Comparison of ENCODE assay signal across 16 cellular contexts in the genomic region with DNA sequence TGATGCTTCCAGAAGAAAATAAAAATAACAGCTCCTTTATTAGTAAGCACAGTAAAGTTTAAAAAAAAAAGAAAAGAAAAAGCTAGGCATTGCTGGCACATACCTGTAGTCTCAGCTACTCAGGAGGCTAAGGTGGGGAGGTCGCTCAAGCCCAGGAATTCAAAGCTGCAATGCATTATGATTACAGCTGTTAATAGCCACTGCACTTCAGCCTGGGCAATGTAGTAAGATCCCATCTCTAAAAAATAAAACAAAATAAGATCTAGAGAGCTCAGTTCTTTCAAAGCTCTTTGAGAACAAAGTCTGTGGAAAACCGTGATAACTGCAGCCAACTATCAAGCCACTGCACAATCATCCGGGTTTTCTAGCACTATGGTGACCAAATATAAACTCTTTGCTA.
"Had no signal": no experiment of that assay in that cellular context is flagged by ENCODE, and none has a peak within 500 bp of the region (broad histone marks: within the 10 kb centered on the region; RNA-seq: fewer than 3 reads in every experiment).

No MANE protein-coding gene starts in this region.

- ATAC-seq: activated CD8-positive, alpha-beta T cell treated with anti-CD3 and anti-CD28 coated beads, Interleukin-2, amount 10 ng/mL, durations not matched to agents 7 days and 5 days; foreskin keratinocyte; lower lobe of right lung; natural killer cell treated with Interleukin-12 subunit alpha and Interleukin-12 subunit beta and Interleukin-15 and Interleukin-18, amount 100 ng/mL, for 72 hours; stimulated activated naive CD8-positive, alpha-beta T cell treated with anti-CD3 and anti-CD28 coated beads, Interleukin-15, Interleukin-2, amounts not matched to agents 100 U/mL and 50 U/mL, for 24 hours; T-cell had no signal

- H3K4me3 ChIP-seq: cardiac muscle cell, hepatocyte, lower lobe of right lung had no signal

- H3K9me3 Mint-ChIP-seq: activated CD4-positive, alpha-beta T cell treated with anti-CD3 and anti-CD28 coated beads, Interleukin-2, amount 10 ng/mL, durations not matched to agents 7 days and 5 days; activated T-cell treated with anti-CD3 and anti-CD28 coated beads, Interleukin-2, amount 50 U/mL, for 24 hours; activated T-helper 2 cell treated with anti-CD3 and anti-CD28 coated beads, Interferon-gamma antibody, Interleukin-2, Interleukin-4, amounts not matched to agents 10 μg/mL and 5 μg/mL and 100 μg/mL, durations not matched to agents 14 hours and 24 hours and 36 hours; natural killer cell treated with Interleukin-12 subunit alpha and Interleukin-12 subunit beta and Interleukin-15 and Interleukin-18, amount 100 ng/mL, for 72 hours had no signal

- H3K27me3 ChIP-seq: cardiac muscle cell, foreskin keratinocyte, hepatocyte had no signal

- H3K4me1 Mint-ChIP-seq: activated CD4-positive, alpha-beta T cell treated with anti-CD3 and anti-CD28 coated beads, Interleukin-2, amount 10 ng/mL, durations not matched to agents 7 days and 5 days; activated naive CD8-positive, alpha-beta T cell treated with anti-CD3 and anti-CD28 coated beads, Interleukin-2, amount 10 ng/mL, durations not matched to agents 7 days and 5 days; T-cell had no signal

- H3K27me3 Mint-ChIP-seq: activated CD4-positive, alpha-beta T cell treated with anti-CD3 and anti-CD28 coated beads, Interleukin-2, amount 10 ng/mL, durations not matched to agents 7 days and 5 days; activated naive CD8-positive, alpha-beta T cell treated with anti-CD3 and anti-CD28 coated beads, Interleukin-2, amount 10 ng/mL, durations not matched to agents 7 days and 5 days; activated T-cell treated with anti-CD3 and anti-CD28 coated beads, Interleukin-2, amount 50 U/mL, for 24 hours; natural killer cell treated with Interleukin-12 subunit alpha and Interleukin-12 subunit beta and Interleukin-15 and Interleukin-18, amount 100 ng/mL, for 72 hours had no signal

- H3K36me3 Mint-ChIP-seq: activated naive CD8-positive, alpha-beta T cell treated with anti-CD3 and anti-CD28 coated beads, Interleukin-2, amount 10 ng/mL, durations not matched to agents 7 days and 5 days; natural killer cell treated with Interleukin-12 subunit alpha and Interleukin-12 subunit beta and Interleukin-15 and Interleukin-18, amount 100 ng/mL, for 72 hours; T-cell had no signal

- H3K4me3 Mint-ChIP-seq: activated CD4-positive, alpha-beta T cell treated with anti-CD3 and anti-CD28 coated beads, Interleukin-2, amount 10 ng/mL, durations not matched to agents 7 days and 5 days; activated CD8-positive, alpha-beta T cell treated with anti-CD3 and anti-CD28 coated beads, Interleukin-2, amount 10 ng/mL, durations not matched to agents 7 days and 5 days; activated naive CD8-positive, alpha-beta T cell treated with anti-CD3 and anti-CD28 coated beads, Interleukin-2, amount 10 ng/mL, durations not matched to agents 7 days and 5 days; activated T-cell treated with anti-CD3 and anti-CD28 coated beads, Interleukin-2, amount 50 U/mL, for 24 hours; natural killer cell treated with Interleukin-12 subunit alpha and Interleukin-12 subunit beta and Interleukin-15 and Interleukin-18, amount 100 ng/mL, for 72 hours; T-cell had no signal

- H3K4me1 ChIP-seq: foreskin keratinocyte, lower lobe of right lung had no signal

- H3K36me3 ChIP-seq: cardiac muscle cell, lower lobe of right lung had no signal

- H3K27ac Mint-ChIP-seq: activated CD4-positive, alpha-beta T cell treated with anti-CD3 and anti-CD28 coated beads, Interleukin-2, amount 10 ng/mL, durations not matched to agents 7 days and 5 days; activated CD8-positive, alpha-beta T cell treated with anti-CD3 and anti-CD28 coated beads, Interleukin-2, amount 10 ng/mL, durations not matched to agents 7 days and 5 days; activated naive CD8-positive, alpha-beta T cell treated with anti-CD3 and anti-CD28 coated beads, Interleukin-2, amount 10 ng/mL, durations not matched to agents 7 days and 5 days; activated T-cell treated with anti-CD3 and anti-CD28 coated beads, Interleukin-2, amount 50 U/mL, for 24 hours; activated T-helper 2 cell treated with anti-CD3 and anti-CD28 coated beads, Interferon-gamma antibody, Interleukin-2, Interleukin-4, amounts not matched to agents 10 μg/mL and 5 μg/mL and 100 μg/mL, durations not matched to agents 14 hours and 24 hours and 36 hours; natural killer cell treated with Interleukin-12 subunit alpha and Interleukin-12 subunit beta and Interleukin-15 and Interleukin-18, amount 100 ng/mL, for 72 hours; T-cell had no signal

- DNase-seq: activated CD4-positive, alpha-beta T cell treated with anti-CD3 and anti-CD28 coated beads, Interleukin-2, amount 10 ng/mL, durations not matched to agents 7 days and 5 days; activated CD8-positive, alpha-beta T cell treated with anti-CD3 and anti-CD28 coated beads, Interleukin-2, amount 10 ng/mL, durations not matched to agents 7 days and 5 days; activated naive CD4-positive, alpha-beta T cell treated with Interleukin-2 at 50 U/mL for 16 hours; activated naive CD8-positive, alpha-beta T cell treated with anti-CD3 and anti-CD28 coated beads, Interleukin-2, amount 10 ng/mL, durations not matched to agents 7 days and 5 days; activated T-cell treated with anti-CD3 and anti-CD28 coated beads, Interleukin-2, amount 50 U/mL, for 24 hours; amygdala; foreskin keratinocyte; lower lobe of right lung; nucleus accumbens; stimulated activated naive CD8-positive, alpha-beta T cell treated with anti-CD3 and anti-CD28 coated beads, Interleukin-15, Interleukin-2, amounts not matched to agents 100 U/mL and 50 U/mL, for 24 hours; T-cell had no signal

- H3K27ac ChIP-seq: cardiac muscle cell, epithelial cell of prostate, foreskin keratinocyte, hepatocyte, lower lobe of right lung had no signal

- H3K9me3 ChIP-seq: lower lobe of right lung had no signal
